ENCODE assay signal across 15 cellular contexts in the genomic region with DNA sequence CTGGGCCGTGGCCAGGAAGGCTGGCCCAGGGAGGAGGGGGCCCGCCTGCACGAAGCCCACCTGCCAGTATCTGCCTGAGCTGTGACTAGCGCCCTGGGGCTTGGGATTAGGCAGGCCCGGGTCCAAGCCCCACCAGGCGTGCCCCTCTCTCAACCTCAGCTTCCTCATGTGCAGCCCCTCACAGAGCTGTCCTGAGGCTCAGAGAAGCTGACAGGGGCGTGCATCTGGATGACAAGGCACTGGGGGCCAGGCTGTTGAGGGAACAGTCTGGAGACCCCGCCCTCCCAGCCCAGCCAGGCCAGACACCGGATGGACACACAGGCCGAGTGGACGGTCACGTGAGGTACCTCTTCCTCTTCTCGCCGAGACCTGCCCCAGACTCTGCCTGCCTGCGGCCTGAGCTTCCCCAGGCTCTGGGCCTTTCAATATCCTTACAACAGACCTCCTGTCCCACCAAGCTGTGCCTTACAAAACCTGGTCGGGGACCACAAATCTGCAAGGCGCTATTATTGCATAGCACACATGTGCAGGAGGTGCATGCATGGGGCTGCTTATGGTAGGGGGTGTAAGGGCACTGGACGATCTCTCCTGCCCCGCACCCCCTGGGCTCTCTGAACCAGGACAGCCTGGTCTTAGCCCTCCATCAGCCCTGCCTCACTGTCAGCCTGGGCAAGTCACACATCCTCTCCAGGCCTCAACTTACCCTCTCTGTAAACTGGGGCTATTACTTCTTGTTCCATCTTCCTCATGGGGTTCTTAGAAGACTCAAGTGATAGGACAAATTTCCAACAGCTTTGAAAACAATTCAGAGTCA. TPM values are rescaled to one million over a fixed set of nuclear protein-coding genes. Genes with fewer than 3 reads are reported as not detected.
DNase-seq lines count a peak whose midpoint lies in the region; ATAC-seq and TF ChIP-seq lines count a peak whose summit lies in the region.
"Had no signal": no experiment of that assay in that cellular context is flagged by ENCODE, and none has a peak within 500 bp of the region (broad histone marks: within the 10 kb centered on the region; RNA-seq: fewer than 3 reads in every experiment).

No MANE protein-coding gene starts in this region.

- WGBS in right cardiac atrium = 54% methylated on average over 19 of the region's 19 CpGs
- WGBS in neuronal stem cell (ENCODE audit: extremely low coverage in 2 of 2, insufficient read length in 2 of 2, insufficient replicate concordance in 1 of 2), 2 donors = no CpG with 5 or more reads among the region's 19 CpGs

- H3K23ac ChIP-seq in neuronal stem cell (ENCODE audit: low read depth, low read length, poor library complexity) = no peak overlapping the region

- peaks cover 2% of the 10 kb centered on the region for H3K79me1 ChIP-seq in neuronal stem cell (ENCODE audit: low read depth, low read length)

- no peak overlapping the region for H3K27ac ChIP-seq in right cardiac atrium (ENCODE audit: low read length)
- H3K27ac ChIP-seq in neuronal stem cell (replicated peaks; ENCODE audit: low read length) = no peak overlapping the region

- H3K4me2 ChIP-seq in neuronal stem cell (ENCODE audit: insufficient read depth, low read length, poor library complexity, severe bottlenecking) = no peak overlapping the region

- no peak overlapping the region for H2BK5ac ChIP-seq in neuronal stem cell (ENCODE audit: low read length)

- H3K27me3 Mint-ChIP-seq in IgD-negative memory B cell = no peaks in the 10 kb centered on the region
- no peaks in the 10 kb centered on the region for H3K27me3 Mint-ChIP-seq in activated naive CD8-positive, alpha-beta T cell
- H3K27me3 Mint-ChIP-seq: effector memory CD8-positive, alpha-beta T cell had no signal

- peak overlapping the region; percentile 97 for H2AK5ac ChIP-seq in neuronal stem cell (ENCODE audit: low read depth, low read length)

- intact Hi-C loops in right cardiac atrium (cut with DNase I) = no loop called here

- no peaks in the 10 kb centered on the region for H3K9me3 Mint-ChIP-seq in IgD-negative memory B cell
- H3K9me3 Mint-ChIP-seq in activated naive CD8-positive, alpha-beta T cell (ENCODE audit: low read depth) = no peaks in the 10 kb centered on the region
- H3K9me3 Mint-ChIP-seq: effector memory CD8-positive, alpha-beta T cell had no signal

- H3K4ac ChIP-seq in neuronal stem cell (ENCODE audit: low read length) = peak overlapping the region; percentile 28

- H3K4me3 Mint-ChIP-seq in IgD-negative memory B cell = no peak overlapping the region
- H3K4me3 Mint-ChIP-seq in activated naive CD8-positive, alpha-beta T cell = no peak overlapping the region

- no peak for TF ChIP-seq CTCF in omental fat pad (IDR thresholded peaks at IDR 0.05)

- H3K27ac Mint-ChIP-seq in IgD-negative memory B cell = peak overlapping the region in 2 of 3 donors; percentile 16 to 76
- H3K27ac Mint-ChIP-seq in activated naive CD8-positive, alpha-beta T cell = peak overlapping the region; percentile 66

- H3K18ac ChIP-seq in neuronal stem cell (ENCODE audit: low read length) = peak overlapping the region; percentile 90

- peaks cover 5 to 14% (median 6%) of the 10 kb centered on the region in 3 donors for H3K4me1 Mint-ChIP-seq in IgD-negative memory B cell
- peaks cover 43% of the 10 kb centered on the region for H3K4me1 Mint-ChIP-seq in activated naive CD8-positive, alpha-beta T cell (ENCODE audit: low read depth)

- peak overlapping the region; percentile 84 for H2BK15ac ChIP-seq in neuronal stem cell (ENCODE audit: low read length)

- H2BK12ac ChIP-seq in neuronal stem cell (ENCODE audit: low read length) = peak overlapping the region; percentile 59

- peaks cover 4% of the 10 kb centered on the region for H3K36me3 Mint-ChIP-seq in IgD-negative memory B cell
- no peaks in the 10 kb centered on the region for H3K36me3 Mint-ChIP-seq in activated naive CD8-positive, alpha-beta T cell

- H3K9me3 ChIP-seq in right cardiac atrium (ENCODE audit: control insufficient read depth, low read length) = no peaks in the 10 kb centered on the region
- H3K9me3 ChIP-seq in neuronal stem cell (replicated peaks in 1 of 2; ENCODE audit: control insufficient read depth in 2 of 2, insufficient read depth in 1 of 2, low read depth in 1 of 2, low read length in 2 of 2) = no peaks in the 10 kb centered on the region
- H3K9me3 ChIP-seq: HAP-1 had no signal

- H3K36me3 ChIP-seq in neuronal stem cell (replicated peaks in 1 of 2; ENCODE audit: control insufficient read depth in 2 of 2, insufficient read depth in 2 of 2, low read length in 2 of 2) = no peaks in the 10 kb centered on the region
- H3K36me3 ChIP-seq: HAP-1 had no signal

- no peak overlapping the region for H4K8ac ChIP-seq in neuronal stem cell (ENCODE audit: low read depth, low read length)

- H3K14ac ChIP-seq in neuronal stem cell (ENCODE audit: low read length) = peak overlapping the region; percentile 27

- H3K4me3 ChIP-seq in right cardiac atrium (ENCODE audit: low read length) = no peak overlapping the region
- H3K4me3 ChIP-seq in neuronal stem cell (ENCODE audit: low read length in 2 of 2) = no peak overlapping the region
- H3K4me3 ChIP-seq: GM12878, HAP-1 had no signal

- peak; percentile 45 to 52 for ATAC-seq in right cardiac atrium
- no peak for ATAC-seq in omental fat pad (ENCODE audit: low FRiP score)
- ATAC-seq in HG03457 (IDR thresholded peaks at IDR 0.05; ENCODE audit: unreplicated experiment) = no peak
- ATAC-seq: effector memory CD8-positive, alpha-beta T cell; GM12878 had no signal

- H3K9ac ChIP-seq in neuronal stem cell (ENCODE audit: low read depth, low read length, poor library complexity) = peak overlapping the region; percentile 39

- H4K91ac ChIP-seq in neuronal stem cell (ENCODE audit: low read depth, low read length, poor library complexity) = peak overlapping the region; percentile 81

- H3K27me3 ChIP-seq in right cardiac atrium (ENCODE audit: control insufficient read depth, insufficient read depth) = no peaks in the 10 kb centered on the region
- H3K27me3 ChIP-seq in neuronal stem cell (ENCODE audit: control insufficient read depth in 3 of 3, insufficient read depth in 3 of 3, low read depth in 1 of 3, low read length in 3 of 3) = no peaks in the 10 kb centered on the region

- H2AFZ ChIP-seq in neuronal stem cell (ENCODE audit: low read length) = peak overlapping the region; percentile 82

- H3K4me1 ChIP-seq in right cardiac atrium (ENCODE audit: control insufficient read depth, insufficient read depth, low read length) (no peaks in the 10 kb centered on the region), neuronal stem cell (ENCODE audit: control insufficient read depth in 2 of 2, insufficient read depth in 1 of 2, low read depth in 1 of 2, low read length in 2 of 2) (peaks cover 25 to 36% of the 10 kb centered on the region in 2 donors)

- DNase-seq in right cardiac atrium (peak; percentile 42 to 87 (median 79)), neuronal stem cell (ENCODE audit: low spot score) (no peak), omental fat pad (ENCODE audit: low spot score) (no peak), NCI-H187 (lab: John Stamatoyannopoulos, UW) (no peak), NAMALWA (ENCODE audit: low spot score) (no peak)
- DNase-seq: activated CD4-positive, CD25-positive, alpha-beta regulatory T cell treated with anti-CD3 and anti-CD28 coated beads, Interleukin-2, amount 50 U/mL, for 72 hours; activated gamma-delta T cell treated with Interleukin-2 at 50 U/mL for 16 hours; effector memory CD8-positive, alpha-beta T cell; Kasumi-1; SHP77 had no signal

- no peak overlapping the region for H2BK120ac ChIP-seq in neuronal stem cell (ENCODE audit: low read depth, low read length)

RNA-seq across cellular contexts. Expression of gene NOL4L, which starts 20.0 kb away (rescaled TPM):
- polyA plus RNA-seq in IgD-negative memory B cell (7.3 TPM), right cardiac atrium (8.3 TPM)
- total RNA-seq in right cardiac atrium (10 to 100 TPM in 1 of 4 donors, 1 to 10 TPM in 3; 6.5 to 10.9 (median 8.0) TPM), omental fat pad (10 to 100 TPM in 3 of 4 donors, 1 to 10 TPM in 1; 6.8 to 15.3 (median 13.6) TPM)
- polyA plus RNA-seq in neuronal stem cell (2013, experiment 1 of 2) = 27.2 TPM
- polyA plus RNA-seq in neuronal stem cell (2013, experiment 2 of 2) = 27.3 TPM

Comparison
In these comparisons a context has a peak if more than half of its experiments do, and no peak if none do; other contexts are left out.
1. ATAC-seq: peak in right cardiac atrium (2 of 2); none in omental fat pad (single experiment) and HG03457 (single experiment).
2. DNase-seq: peak in right cardiac atrium (3 of 3); none in neuronal stem cell (single experiment), omental fat pad (single experiment), NCI-H187 (0 of 2) and NAMALWA (single experiment).